Comparison of ENCODE assay signal across 13 cellular contexts in genomic region chr1:231512147-231512698, GRCh38. TPM values are rescaled to one million over a fixed set of nuclear protein-coding genes. Genes with fewer than 3 reads are reported as not detected.
DNase-seq lines count a peak whose midpoint lies in the region; ATAC-seq, FAIRE-seq and TF ChIP-seq lines count a peak whose summit lies in the region.
"Had no signal": no experiment of that assay in that cellular context is flagged by ENCODE, and none has a peak within 500 bp of the region (broad histone marks: within the 10 kb centered on the region; RNA-seq: fewer than 3 reads in every experiment).

No MANE protein-coding gene starts in this region.

- peak overlapping the region; percentile 41 for H3K27ac ChIP-seq in OCI-LY3 (ENCODE audit: low read length)
- H3K27ac ChIP-seq: HL-60 had no signal

- no peaks in the 10 kb centered on the region for H3K27me3 ChIP-seq in OCI-LY3 (ENCODE audit: low read depth, low read length)

- no peak for FAIRE-seq in D721Med (lab: Jason Lieb, UNC)

- H2AFZ ChIP-seq in OCI-LY3 (ENCODE audit: low read depth, low read length): peak overlapping the region; percentile 85

- H3K4me2 ChIP-seq in OCI-LY3 (ENCODE audit: low read length): peak overlapping the region; percentile 53

- peak; percentile 21 for DNase-seq in AG08396 (ENCODE audit: low spot score)
- DNase-seq in fibroblast of the aortic adventitia (ENCODE audit: low read depth): peak; percentile 91
- DNase-seq in D721Med (ENCODE audit: insufficient read length, low spot score): no peak
- DNase-seq in SKM-1 treated with dmso at 0.1 percent for 144 hours (lab: John Stamatoyannopoulos, UW; ENCODE audit: unreplicated experiment): no peak
- no peak for DNase-seq in OCI-M2 (lab: John Stamatoyannopoulos, UW; ENCODE audit: unreplicated experiment)
- DNase-seq: CD4-positive, alpha-beta memory T cell; mucosa of descending colon; NCI-H2171; stimulated activated CD4-positive, alpha-beta T cell treated with anti-CD3 and anti-CD28 coated beads, Interleukin-4, amount 100 ng/mL, for 24 hours had no signal

- no peaks in the 10 kb centered on the region for H3K9me3 ChIP-seq in OCI-LY3 (ENCODE audit: insufficient read depth, low read length)
- H3K9me3 ChIP-seq: mucosa of descending colon had no signal

- TF ChIP-seq CTCF in OCI-LY3 (IDR thresholded peaks at IDR 0.05; ENCODE audit: low read depth, low read length) (no peak), fibroblast of the aortic adventitia (IDR thresholded peaks at IDR 0.05; ENCODE audit: insufficient read depth, low read length) (no peak), D721Med (IDR thresholded peaks at IDR 0.05; ENCODE audit: insufficient read depth, missing control alignments) (no peak)

- H4K20me1 ChIP-seq in OCI-LY3 (ENCODE audit: insufficient read depth, low read length): no peaks in the 10 kb centered on the region

- H3K9ac ChIP-seq in OCI-LY3 (ENCODE audit: low read length): peak overlapping the region; percentile 1; the same call in 1 of the 2 replicates

- peaks cover 54% of the 10 kb centered on the region for H3K4me1 ChIP-seq in OCI-LY3 (ENCODE audit: low read length)

- peak overlapping the region; percentile 20 for H3K4me3 ChIP-seq in OCI-LY3 (ENCODE audit: low read length)
- no peak overlapping the region for H3K4me3 ChIP-seq in fibroblast of the aortic adventitia (ENCODE audit: low read depth, low read length)
- H3K4me3 ChIP-seq: mucosa of descending colon had no signal

- no peaks in the 10 kb centered on the region for H3K36me3 ChIP-seq in OCI-LY3 (replicated peaks; ENCODE audit: low read depth, low read length)

- H3K79me2 ChIP-seq in OCI-LY3 (ENCODE audit: low read length): no peaks in the 10 kb centered on the region

- ATAC-seq in GM21423 (IDR thresholded peaks at IDR 0.05; ENCODE audit: unreplicated experiment): peak; percentile 42
- ATAC-seq in GM21737 (IDR thresholded peaks at IDR 0.05; ENCODE audit: unreplicated experiment): no peak
- ATAC-seq: mucosa of descending colon had no signal

RNA-seq across cellular contexts. Expression of gene TSNAX, which starts 16.2 kb away (rescaled TPM):
- total RNA-seq in fibroblast of the aortic adventitia (ENCODE audit: low replicate concordance): 28.9 and 43.7 TPM in 2 replicates

Comparison
In these comparisons a context has a peak if more than half of its experiments do, and no peak if none do; other contexts are left out.
1. DNase-seq: peak in AG08396 (single experiment) and fibroblast of the aortic adventitia (single experiment); none in D721Med (single experiment), SKM-1 treated with dmso at 0.1 percent for 144 hours (single experiment) and OCI-M2 (single experiment).